In the genomic region with DNA sequence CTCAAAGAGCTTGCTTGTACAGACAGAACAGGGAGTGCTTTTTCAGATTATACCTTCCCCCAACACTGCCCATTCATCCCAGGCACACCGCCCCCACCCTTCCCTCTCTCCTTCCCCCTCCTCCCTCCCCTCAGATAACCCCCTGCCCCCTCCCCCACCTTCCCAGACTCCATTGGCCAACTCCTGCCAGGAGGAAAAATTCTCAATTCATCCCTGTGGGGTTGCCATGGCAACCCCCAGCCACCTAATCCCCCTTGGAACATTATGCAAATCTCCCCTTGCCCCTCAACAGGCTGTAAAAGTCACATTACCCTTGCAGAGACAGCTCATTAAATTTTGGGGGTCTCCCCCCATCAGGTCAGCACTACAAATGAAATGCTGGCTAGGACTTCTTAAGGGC, we compare ENCODE assay signal across 16 cellular contexts. TPM values are rescaled to one million over a fixed set of nuclear protein-coding genes. Genes with fewer than 3 reads are reported as not detected.
A peak's percentile ranks its signal among the peaks of the same experiment; 100 is the strongest.
DNase-seq lines count a peak whose midpoint lies in the region; ATAC-seq and TF ChIP-seq lines count a peak whose summit lies in the region.
"Had no signal": no experiment of that assay in that cellular context is flagged by ENCODE, and none has a peak within 500 bp of the region (broad histone marks: within the 10 kb centered on the region; RNA-seq: fewer than 3 reads in every experiment).

No MANE protein-coding gene starts in this region.

- H3K4me1 ChIP-seq in HUES48 (ENCODE audit: control insufficient read depth, insufficient read depth, low read length) (peaks cover 61% of the 10 kb centered on the region), mesendoderm (ENCODE audit: control insufficient read depth, low read depth, low read length) (peaks cover 34% of the 10 kb centered on the region), spleen (peaks cover 19 to 80% (median 61%) of the 10 kb centered on the region in 6 donors)

- H3K4me3 ChIP-seq in HUES48 (ENCODE audit: low read depth, low read length) (0 out of 2 replicates have a peak overlapping the region, but pooled peaks have one; percentile 33), mesendoderm (ENCODE audit: low read length) (no peak overlapping the region), spleen (no peak overlapping the region)
- H3K4me3 ChIP-seq: left lung, psoas muscle, uterus had no signal

- no peak overlapping the region for H2BK5ac ChIP-seq in mesendoderm (ENCODE audit: low read length)

- H3K9me3 Mint-ChIP-seq in T-helper 1 cell treated with Interleukin-12 subunit alpha and Interleukin-12 subunit beta and Interleukin-4 antibody, amounts not matched to agents 30 μg/mL and 1 μg/mL, for 36 hours: no peaks in the 10 kb centered on the region
- no peaks in the 10 kb centered on the region for H3K9me3 Mint-ChIP-seq in activated naive CD8-positive, alpha-beta T cell treated with anti-CD3 and anti-CD28 coated beads, Interleukin-2, amount 10 ng/mL, durations not matched to agents 7 days and 5 days
- H3K9me3 Mint-ChIP-seq: activated naive CD4-positive, alpha-beta T cell treated with anti-CD3 and anti-CD28 coated beads, Interleukin-2, amount 50 U/mL, for 24 hours; CD8-positive, alpha-beta memory T cell had no signal

- H3K36me3 ChIP-seq in HUES48 (ENCODE audit: control insufficient read depth, insufficient read depth, low read length) (peaks cover 78% of the 10 kb centered on the region), mesendoderm (ENCODE audit: control insufficient read depth, insufficient read depth, low read length) (peaks cover 9% of the 10 kb centered on the region), spleen (peaks cover 0 to 99% (median 71%) of the 10 kb centered on the region in 6 donors)
- H3K36me3 ChIP-seq: uterus had no signal

- H2BK120ac ChIP-seq in mesendoderm (ENCODE audit: low read depth, low read length): no peak overlapping the region

- no peaks in the 10 kb centered on the region for H3K27me3 ChIP-seq in HUES48 (ENCODE audit: control insufficient read depth, insufficient read depth, low read length)
- no peaks in the 10 kb centered on the region for H3K27me3 ChIP-seq in mesendoderm (ENCODE audit: insufficient read depth, low read length, poor library complexity)
- no peaks in the 10 kb centered on the region for H3K27me3 ChIP-seq in spleen (replicated peaks in 1 of 7)
- H3K27me3 ChIP-seq: left lung, uterus had no signal

- H3K4me1 Mint-ChIP-seq in T-helper 1 cell treated with Interleukin-12 subunit alpha and Interleukin-12 subunit beta and Interleukin-4 antibody, amounts not matched to agents 30 μg/mL and 1 μg/mL, for 36 hours (ENCODE audit: low read depth): peaks cover 53% of the 10 kb centered on the region
- H3K4me1 Mint-ChIP-seq in activated naive CD8-positive, alpha-beta T cell treated with anti-CD3 and anti-CD28 coated beads, Interleukin-2, amount 10 ng/mL, durations not matched to agents 7 days and 5 days: peaks cover 47% of the 10 kb centered on the region

- no peak overlapping the region for H4K5ac ChIP-seq in mesendoderm (ENCODE audit: low read length)

- peak overlapping the region; percentile 6 for H3K56ac ChIP-seq in mesendoderm (ENCODE audit: low read length)

- no peak overlapping the region for H3K18ac ChIP-seq in mesendoderm (ENCODE audit: low read length)

- DNase-seq in T-helper 1 cell (no peak), mesendoderm (peak; percentile 94), spleen (no peak), NOMO-1 treated with DMSO at 0.1 percent for 48 hours (lab: John Stamatoyannopoulos, UW; ENCODE audit: unreplicated experiment) (no peak), dermis blood vessel endothelial cell (no peak)
- DNase-seq in activated naive CD8-positive, alpha-beta T cell treated with anti-CD3 and anti-CD28 coated beads, Interleukin-2, amount 10 ng/mL, durations not matched to agents 7 days and 5 days: no peak
- DNase-seq: CD8-positive, alpha-beta memory T cell; left lung; NCI-H1092 treated with DMSO at 0.1 percent for 48 hours; NCI-H345; psoas muscle; stimulated activated CD4-positive, alpha-beta T cell treated with anti-CD3 and anti-CD28 coated beads, Interleukin-12 subunit alpha, Interleukin-12 subunit beta, amount 100 ng/mL, for 4 hours; uterus had no signal

- H4K8ac ChIP-seq in mesendoderm (ENCODE audit: low read depth, low read length): no peak overlapping the region

- intact Hi-C loops in spleen (cut with DNase I; ENCODE audit: low total_unique reads): no loop called here

- H3K36me3 Mint-ChIP-seq in T-helper 1 cell treated with Interleukin-12 subunit alpha and Interleukin-12 subunit beta and Interleukin-4 antibody, amounts not matched to agents 30 μg/mL and 1 μg/mL, for 36 hours (ENCODE audit: low read depth): peaks cover 66% of the 10 kb centered on the region
- peaks cover 60% of the 10 kb centered on the region for H3K36me3 Mint-ChIP-seq in activated naive CD8-positive, alpha-beta T cell treated with anti-CD3 and anti-CD28 coated beads, Interleukin-2, amount 10 ng/mL, durations not matched to agents 7 days and 5 days

- H3K27ac Mint-ChIP-seq in T-helper 1 cell treated with Interleukin-12 subunit alpha and Interleukin-12 subunit beta and Interleukin-4 antibody, amounts not matched to agents 30 μg/mL and 1 μg/mL, for 36 hours: no peak overlapping the region
- H3K27ac Mint-ChIP-seq in activated naive CD8-positive, alpha-beta T cell treated with anti-CD3 and anti-CD28 coated beads, Interleukin-2, amount 10 ng/mL, durations not matched to agents 7 days and 5 days: no peak overlapping the region

- TF ChIP-seq POLR2A in spleen (IDR thresholded peaks at IDR 0.05): no peak

- no peak overlapping the region for H3K23ac ChIP-seq in mesendoderm (ENCODE audit: low read length)

- H3K27ac ChIP-seq in HUES48 (ENCODE audit: low read depth, low read length): peak overlapping the region; percentile 71
- H3K27ac ChIP-seq in mesendoderm (ENCODE audit: low read depth, low read length): no peak overlapping the region
- H3K27ac ChIP-seq in spleen: no peak overlapping the region
- H3K27ac ChIP-seq: left lung, psoas muscle, uterus had no signal

- no peak overlapping the region for H2AK5ac ChIP-seq in mesendoderm (ENCODE audit: low read length)

- H3K9me3 ChIP-seq in HUES48 (ENCODE audit: control insufficient read depth, insufficient read depth, low read length) (no peaks in the 10 kb centered on the region), spleen (no peaks in the 10 kb centered on the region)
- H3K9me3 ChIP-seq: left lung, psoas muscle, uterus had no signal

- no CpG with 5 or more reads among the region's 1 CpG for WGBS in mesendoderm (ENCODE audit: extremely low coverage, insufficient coverage, low lambda C conversion rate)
- 91 to 100% (median 96%) methylated on average over 1 of the region's 1 CpG for WGBS in spleen, 5 donors

- no peak overlapping the region for H3K4ac ChIP-seq in mesendoderm (ENCODE audit: low read depth, low read length)

- POLR2A ChIA-PET in activated naive CD8-positive, alpha-beta T cell treated with anti-CD3 and anti-CD28 coated beads, Interleukin-2, amount 10 ng/mL, durations not matched to agents 7 days and 5 days (lab: Charles Lee): interaction anchor here (2.7 kb wide), 1 partner anchor 15 kb away, joined by 14 read pairs; the partner anchor contains the start of gene TLE3

- peaks cover 88% of the 10 kb centered on the region for H3K79me2 ChIP-seq in mesendoderm (ENCODE audit: control insufficient read depth, insufficient read depth, low read length)

- H3K4me3 Mint-ChIP-seq in T-helper 1 cell treated with Interleukin-12 subunit alpha and Interleukin-12 subunit beta and Interleukin-4 antibody, amounts not matched to agents 30 μg/mL and 1 μg/mL, for 36 hours: peak overlapping the region; percentile 21
- H3K4me3 Mint-ChIP-seq in activated naive CD8-positive, alpha-beta T cell treated with anti-CD3 and anti-CD28 coated beads, Interleukin-2, amount 10 ng/mL, durations not matched to agents 7 days and 5 days: peak overlapping the region; percentile 63
- H3K4me3 Mint-ChIP-seq: activated naive CD4-positive, alpha-beta T cell treated with anti-CD3 and anti-CD28 coated beads, Interleukin-2, amount 50 U/mL, for 24 hours had no signal

- TF ChIP-seq CTCF in spleen (IDR thresholded peaks at IDR 0.05 in 8 of 11, conservative IDR thresholded peaks at IDR 0.05 in 3 of 11): no peak

- peaks cover 55% of the 10 kb centered on the region for H3K79me1 ChIP-seq in mesendoderm (ENCODE audit: low read length)

- peak overlapping the region; percentile 21 for H3K4me2 ChIP-seq in mesendoderm (ENCODE audit: low read length)

- H2BK15ac ChIP-seq in mesendoderm (replicated peaks; ENCODE audit: low read depth): no peak overlapping the region

- H3K27me3 Mint-ChIP-seq in T-helper 1 cell treated with Interleukin-12 subunit alpha and Interleukin-12 subunit beta and Interleukin-4 antibody, amounts not matched to agents 30 μg/mL and 1 μg/mL, for 36 hours (ENCODE audit: low read depth): no peaks in the 10 kb centered on the region
- no peaks in the 10 kb centered on the region for H3K27me3 Mint-ChIP-seq in activated naive CD8-positive, alpha-beta T cell treated with anti-CD3 and anti-CD28 coated beads, Interleukin-2, amount 10 ng/mL, durations not matched to agents 7 days and 5 days
- H3K27me3 Mint-ChIP-seq: activated naive CD4-positive, alpha-beta T cell treated with anti-CD3 and anti-CD28 coated beads, Interleukin-2, amount 50 U/mL, for 24 hours; CD8-positive, alpha-beta memory T cell had no signal

- no peak overlapping the region for H3K9ac ChIP-seq in HUES48 (ENCODE audit: low read depth, low read length)
- H3K9ac ChIP-seq in mesendoderm (ENCODE audit: low read length): peak overlapping the region; percentile 8

- ATAC-seq in activated naive CD8-positive, alpha-beta T cell treated with anti-CD3 and anti-CD28 coated beads, Interleukin-2, amount 10 ng/mL, durations not matched to agents 7 days and 5 days (ENCODE audit: low read depth): no peak
- ATAC-seq: left lung, psoas muscle had no signal

RNA-seq across cellular contexts. Expression of gene TLE3, which starts 14.3 kb away (rescaled TPM):
- total RNA-seq in activated naive CD8-positive, alpha-beta T cell treated with anti-CD3 and anti-CD28 coated beads, Interleukin-2, amount 10 ng/mL, durations not matched to agents 7 days and 5 days: 10 to 100 TPM; 80.5 to 87.9 TPM
- polyA plus RNA-seq in mesendoderm (2013, experiment 1 of 2): 56.3 TPM
- polyA plus RNA-seq in mesendoderm (2013, experiment 2 of 2): 55.9 TPM
- total RNA-seq in spleen (100 to 1,000 TPM in 5 of 7 donors, 10 to 100 TPM in 2; 81.7 to 141 (median 121) TPM), dermis blood vessel endothelial cell (25.4 and 38.3 TPM in 2 replicates)
- polyA plus RNA-seq in spleen: 10 to 100 TPM; 23.7 to 41.0 (median 29.2) TPM
